Comparison of ENCODE assay signal across 11 cellular contexts in the genomic region with DNA sequence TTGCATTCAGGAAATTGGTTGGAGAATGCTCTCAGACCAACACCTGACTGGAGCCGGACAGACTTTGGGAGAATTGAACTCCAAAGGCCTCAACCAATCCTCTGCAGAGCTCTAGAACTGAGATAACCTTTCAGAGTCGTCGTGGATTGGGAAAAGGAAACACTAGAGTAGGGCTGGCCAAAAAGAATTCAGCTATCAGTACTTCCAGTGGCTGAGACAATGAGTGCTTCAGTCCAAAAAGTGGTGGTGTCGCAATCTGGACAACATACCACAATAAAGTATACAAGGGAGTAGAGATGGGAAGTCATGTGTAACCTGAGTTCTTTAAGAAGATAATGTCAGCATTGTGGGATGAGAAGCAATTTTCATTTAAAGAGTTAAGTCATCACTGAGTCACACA.
DNase-seq lines count a peak whose midpoint lies in the region; ATAC-seq and TF ChIP-seq lines count a peak whose summit lies in the region.
"Had no signal": no experiment of that assay in that cellular context is flagged by ENCODE, and none has a peak within 500 bp of the region (broad histone marks: within the 10 kb centered on the region; RNA-seq: fewer than 3 reads in every experiment).

No MANE protein-coding gene starts in this region.

- WGBS in smooth muscle cell (ENCODE audit: low lambda C conversion rate): 80% methylated on average over 4 of the region's 4 CpGs

- H3K27me3 ChIP-seq in PC-9 (ENCODE audit: insufficient read depth, low read depth) (no peaks in the 10 kb centered on the region), smooth muscle cell (ENCODE audit: low read depth) (no peaks in the 10 kb centered on the region)

- no peak for ATAC-seq in GM21526 (IDR thresholded peaks at IDR 0.05; ENCODE audit: low FRiP score, unreplicated experiment)

- CTCF ChIA-PET in PC-9 (lab: Charles Lee): interaction anchor here (0.5 kb wide), 1 partner anchor 395 kb away, joined by 3 read pairs; no protein-coding TSS in a partner anchor

- H3K79me2 ChIP-seq in PC-9 (ENCODE audit: low read depth) (no peaks in the 10 kb centered on the region), smooth muscle cell (ENCODE audit: low read depth) (no peaks in the 10 kb centered on the region)

- H3K9me3 ChIP-seq in PC-9 (ENCODE audit: insufficient read depth, low read depth): no peaks in the 10 kb centered on the region
- H3K9me3 ChIP-seq in smooth muscle cell (replicated peaks; ENCODE audit: low read depth): no peaks in the 10 kb centered on the region

- no peaks in the 10 kb centered on the region for H4K20me1 ChIP-seq in PC-9 (ENCODE audit: insufficient read depth)
- no peaks in the 10 kb centered on the region for H4K20me1 ChIP-seq in smooth muscle cell (ENCODE audit: low read depth)

- peaks cover 7% of the 10 kb centered on the region for H3K4me1 ChIP-seq in PC-9 (replicated peaks; ENCODE audit: insufficient read depth)
- peaks cover 4% of the 10 kb centered on the region for H3K4me1 ChIP-seq in smooth muscle cell (ENCODE audit: low read depth)

- H3K4me2 ChIP-seq in PC-9 (peak overlapping the region; percentile 34), smooth muscle cell (no peak overlapping the region)

- no TSS peak for BruUV-seq in PC-9 (replicated peaks; lab: Mats Ljungman, UMichigan)

- no peaks in the 10 kb centered on the region for H3K36me3 ChIP-seq in PC-9 (ENCODE audit: low read depth)
- no peaks in the 10 kb centered on the region for H3K36me3 ChIP-seq in smooth muscle cell (ENCODE audit: low read depth)

- DNase-seq in DMS 273 (lab: John Stamatoyannopoulos, UW; ENCODE audit: unreplicated experiment) (peak; percentile 10), DMS 273 treated with DMSO at 0.1 percent for 48 hours (lab: John Stamatoyannopoulos, UW) (no peak), PC-9 (peak; percentile 29 to 57), epithelial cell of prostate (ENCODE audit: low read depth, low spot score) (no peak), smooth muscle cell (lab: John Stamatoyannopoulos, UW; ENCODE audit: unreplicated experiment) (no peak), NCI-H526 (lab: John Stamatoyannopoulos, UW) (no peak), UCSD-AML1 (lab: John Stamatoyannopoulos, UW; ENCODE audit: unreplicated experiment) (no peak)
- DNase-seq: GF-D8, NCI-H2081 treated with DMSO at 0.1 percent for 48 hours had no signal

- H3F3A ChIP-seq in PC-9 (ENCODE audit: insufficient read depth, low read depth) (peaks cover 6% of the 10 kb centered on the region; the same call in 1 of the 2 replicates), smooth muscle cell (ENCODE audit: low read depth) (no peaks in the 10 kb centered on the region)

- intact Hi-C loops in PC-9 (cut with micrococcal nuclease; ENCODE audit: unreplicated experiment): no loop called here

- H3K27ac ChIP-seq in PC-9: no peak overlapping the region
- H3K27ac ChIP-seq in epithelial cell of prostate: peak overlapping the region; percentile 58
- no peak overlapping the region for H3K27ac ChIP-seq in smooth muscle cell (ENCODE audit: low read depth)
- H3K27ac ChIP-seq: 22Rv1 had no signal

- POLR2A ChIA-PET in PC-9 (lab: Charles Lee; ENCODE audit: unreplicated experiment): interaction anchor here (0.6 kb wide), 1 partner anchor 263 kb away, joined by 7 read pairs; no protein-coding TSS in a partner anchor

- TF ChIP-seq CTCF in PC-9 (conservative IDR thresholded peaks at IDR 0.05) (no peak), smooth muscle cell (IDR thresholded peaks at IDR 0.05; ENCODE audit: borderline replicate concordance, insufficient read depth, poor library complexity, severe bottlenecking) (no peak)

- H2AFZ ChIP-seq in PC-9: no peak overlapping the region
- H2AFZ ChIP-seq in smooth muscle cell (ENCODE audit: low read depth): peak overlapping the region; percentile 22

- no peak overlapping the region for H3K4me3 ChIP-seq in PC-9
- H3K4me3 ChIP-seq in smooth muscle cell: no peak overlapping the region

- H3K9me2 ChIP-seq in PC-9 (ENCODE audit: insufficient read depth): no peaks in the 10 kb centered on the region

- H3K9ac ChIP-seq in smooth muscle cell (ENCODE audit: low read depth): no peak overlapping the region

Comparison
In these comparisons a context has a peak if more than half of its experiments do, and no peak if none do; other contexts are left out.
1. DNase-seq: peak in DMS 273 (single experiment) and PC-9 (2 of 2); none in DMS 273 treated with DMSO at 0.1 percent for 48 hours (single experiment), epithelial cell of prostate (single experiment), smooth muscle cell (single experiment), NCI-H526 (0 of 2) and UCSD-AML1 (single experiment).